9 cellular contexts compared by ENCODE assay signal in the genomic region with DNA sequence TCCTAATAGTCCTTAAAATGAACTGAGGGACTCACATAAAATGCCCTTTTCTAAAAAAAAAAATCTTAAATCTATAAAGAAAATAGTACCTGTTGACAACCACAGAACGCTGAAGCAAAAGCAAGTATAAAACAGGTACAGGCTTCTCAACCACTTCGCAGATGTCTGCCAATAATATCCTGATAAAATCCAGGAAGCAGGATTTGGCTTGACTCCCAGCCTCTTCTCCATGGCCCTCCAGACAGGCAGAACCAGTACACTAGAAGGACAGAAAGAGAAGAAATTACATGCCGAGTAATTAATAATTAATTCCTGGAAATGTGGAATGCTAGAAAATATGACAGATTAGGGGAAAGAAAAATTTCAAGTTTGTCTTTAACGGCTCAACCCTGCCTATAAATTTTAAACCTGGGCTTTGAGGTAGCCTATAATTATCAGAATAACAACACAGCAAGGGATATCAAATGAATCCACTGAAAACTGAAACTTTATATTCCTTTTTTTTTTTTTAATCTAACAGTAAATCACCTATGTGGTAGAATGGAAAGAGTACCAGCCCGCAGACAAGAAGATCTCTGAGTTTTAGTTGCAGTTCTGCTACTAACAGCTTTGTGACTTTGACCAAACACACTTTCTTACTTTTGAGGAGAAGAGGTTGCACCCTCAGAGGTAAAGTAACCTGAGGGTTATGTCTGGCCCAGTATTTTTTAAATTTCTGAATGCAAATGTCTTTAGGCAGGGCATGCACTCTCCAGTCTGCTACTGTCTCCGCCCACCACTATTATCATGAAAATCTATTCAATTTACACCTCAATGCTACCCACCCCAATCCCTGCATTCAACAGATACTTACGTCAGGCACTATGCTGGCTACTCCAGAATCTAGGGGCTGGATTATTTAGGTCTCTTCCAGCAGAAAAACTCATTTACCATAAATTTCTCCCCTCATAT. TPM values are rescaled to one million over a fixed set of nuclear protein-coding genes. Genes with fewer than 3 reads are reported as not detected.
A peak's percentile ranks its signal among the peaks of the same experiment; 100 is the strongest.
DNase-seq lines count a peak whose midpoint lies in the region; ATAC-seq and TF ChIP-seq lines count a peak whose summit lies in the region.
"Had no signal": no experiment of that assay in that cellular context is flagged by ENCODE, and none has a peak within 500 bp of the region (broad histone marks: within the 10 kb centered on the region; RNA-seq: fewer than 3 reads in every experiment).

No MANE protein-coding gene starts in this region.

- ATAC-seq in HG03175 (IDR thresholded peaks at IDR 0.05; ENCODE audit: unreplicated experiment) (no peak), GM19397 (IDR thresholded peaks at IDR 0.05; ENCODE audit: unreplicated experiment) (no peak), HG02885 (IDR thresholded peaks at IDR 0.05; ENCODE audit: poor library complexity, unreplicated experiment) (no peak)
- ATAC-seq: sciatic nerve had no signal

- H3K4me1 Mint-ChIP-seq in mesothelial cell of epicardium = peaks cover 35% of the 10 kb centered on the region

- peak overlapping the region; percentile 77 for H3K27ac Mint-ChIP-seq in mesothelial cell of epicardium

- H3K27ac ChIP-seq in caudate nucleus (ENCODE audit: low read depth, low read length) = peak overlapping the region; percentile 87

- peak; percentile 26 for DNase-seq in DMS 273 treated with DMSO at 0.1 percent for 48 hours (lab: John Stamatoyannopoulos, UW)
- peak; percentile 62 for DNase-seq in NCI-H1092 (lab: John Stamatoyannopoulos, UW)
- peak in 1 of 61 donors; percentile 47 for DNase-seq in caudate nucleus (lab: John Stamatoyannopoulos, UW)
- no peak for DNase-seq in mesothelial cell of epicardium (ENCODE audit: low spot score in 2 of 2, unreplicated experiment in 2 of 2)
- no peak for DNase-seq in CD1c-positive myeloid dendritic cell (ENCODE audit: extremely low spot score)

- no peaks in the 10 kb centered on the region for H3K9me3 Mint-ChIP-seq in mesothelial cell of epicardium

- H3K36me3 Mint-ChIP-seq in mesothelial cell of epicardium = peaks cover 5% of the 10 kb centered on the region

- no peak for TF ChIP-seq CTCF in mesothelial cell of epicardium (IDR thresholded peaks at IDR 0.05; ENCODE audit: unreplicated experiment)

- no peak overlapping the region for H3K4me3 Mint-ChIP-seq in mesothelial cell of epicardium

- H3K27me3 Mint-ChIP-seq in mesothelial cell of epicardium (ENCODE audit: low read depth) = no peaks in the 10 kb centered on the region

RNA-seq across cellular contexts. Expression of gene KIAA0319L, which starts 2.7 kb away (rescaled TPM):
- 64.9 to 73.8 TPM (median 72.5 TPM) in 3 replicates for total RNA-seq in mesothelial cell of epicardium

RNA-seq across cellular contexts. Expression of gene NCDN, which starts 3.1 kb away (rescaled TPM):
- 26.4 to 27.8 TPM (median 26.6 TPM) in 3 replicates for total RNA-seq in mesothelial cell of epicardium

RNA-seq across cellular contexts. Expression of gene TFAP2E, which starts 18.6 kb away (rescaled TPM):
- 2.0 to 2.9 TPM (median 2.4 TPM) in 3 replicates for total RNA-seq in mesothelial cell of epicardium

Comparison
In these comparisons a context has a peak if more than half of its experiments do, and no peak if none do; other contexts are left out.
1. DNase-seq: peak in DMS 273 treated with DMSO at 0.1 percent for 48 hours (single experiment) and NCI-H1092 (single experiment); none in mesothelial cell of epicardium (0 of 2) and CD1c-positive myeloid dendritic cell (single experiment).